Comparison of ENCODE assay signal across 27 cellular contexts in the genomic region with DNA sequence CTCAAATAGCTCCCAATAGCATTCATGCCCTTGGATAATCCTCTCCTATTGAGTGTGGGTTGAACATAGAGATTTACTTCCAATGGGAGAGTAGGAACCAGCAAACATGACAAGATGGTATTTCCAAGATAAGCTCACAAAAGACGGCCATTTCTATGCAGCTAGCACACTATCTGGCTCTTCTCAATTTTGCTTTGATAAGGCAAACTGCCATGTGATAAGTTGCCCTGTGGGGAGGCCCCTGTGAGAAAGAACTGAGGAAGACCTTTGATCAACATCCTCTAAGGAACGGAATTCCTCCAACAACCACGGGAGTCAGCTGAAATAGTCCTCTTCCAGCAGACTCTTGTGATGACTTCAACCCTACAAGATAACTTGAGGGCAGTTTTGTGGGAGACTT.
"Had no signal": no experiment of that assay in that cellular context is flagged by ENCODE, and none has a peak within 500 bp of the region (broad histone marks: within the 10 kb centered on the region; RNA-seq: fewer than 3 reads in every experiment).

No MANE protein-coding gene starts in this region.

- H3K9me3 ChIP-seq: lower lobe of right lung, mucosa of descending colon, prostate gland, sigmoid colon, testis had no signal

- H3K4me3 ChIP-seq: dorsolateral prefrontal cortex, gastroesophageal sphincter, heart right ventricle, lower lobe of right lung, mucosa of descending colon, prostate gland, right atrium auricular region, sigmoid colon, testis, tibial artery had no signal

- H3K4me1 Mint-ChIP-seq: mesothelial cell of epicardium; naive B cell; neural crest cell; stimulated activated effector memory CD8-positive, alpha-beta T cell treated with anti-CD3 and anti-CD28 coated beads, Interleukin-12 subunit alpha, Interleukin-12 subunit beta, amount 100 ng/mL, for 72 hours had no signal

- H3K4me3 Mint-ChIP-seq: mesothelial cell of epicardium; naive B cell; natural killer cell treated with Interleukin-12 subunit alpha and Interleukin-12 subunit beta and Interleukin-15 and Interleukin-18, amount 100 ng/mL, for 72 hours; neural crest cell; stimulated activated effector memory CD8-positive, alpha-beta T cell treated with anti-CD3 and anti-CD28 coated beads, Interleukin-12 subunit alpha, Interleukin-12 subunit beta, amount 100 ng/mL, for 72 hours; type B pancreatic cell had no signal

- H3K4me1 ChIP-seq: gastroesophageal sphincter, heart right ventricle, lower lobe of right lung, prostate gland, right atrium auricular region, sigmoid colon, testis, tibial artery had no signal

- DNase-seq: dorsolateral prefrontal cortex; effector CD4-positive, alpha-beta T cell; foreskin keratinocyte; heart right ventricle; hypothalamus; left ventricle myocardium superior; lower lobe of right lung; mucosa of descending colon; naive B cell; nucleus accumbens; sigmoid colon; stimulated activated CD4-positive, alpha-beta T cell treated with anti-CD3 and anti-CD28 coated beads, Interleukin-2, amount 100 ng/mL, for 24 hours; stimulated activated CD4-positive, alpha-beta T cell treated with anti-CD3 and anti-CD28 coated beads, Interleukin-4, amount 100 ng/mL, for 24 hours; stimulated activated naive CD8-positive, alpha-beta T cell treated with anti-CD3 and anti-CD28 coated beads, Interleukin-15, Interleukin-2, amounts not matched to agents 100 U/mL and 50 U/mL, for 24 hours; substantia nigra; testis; tibial artery had no signal

- H3K36me3 ChIP-seq: gastroesophageal sphincter, heart right ventricle, lower lobe of right lung, prostate gland, right atrium auricular region, sigmoid colon, tibial artery had no signal

- H3K27me3 ChIP-seq: gastroesophageal sphincter, right atrium auricular region, sigmoid colon, testis, tibial artery had no signal

- H3K36me3 Mint-ChIP-seq: naive B cell; stimulated activated effector memory CD8-positive, alpha-beta T cell treated with anti-CD3 and anti-CD28 coated beads, Interleukin-12 subunit alpha, Interleukin-12 subunit beta, amount 100 ng/mL, for 72 hours; type B pancreatic cell had no signal

- H3K9me3 Mint-ChIP-seq: neural crest cell; stimulated activated effector memory CD8-positive, alpha-beta T cell treated with anti-CD3 and anti-CD28 coated beads, Interleukin-12 subunit alpha, Interleukin-12 subunit beta, amount 100 ng/mL, for 72 hours; type B pancreatic cell had no signal

- ATAC-seq: esophagus mucosa; foreskin keratinocyte; gastroesophageal sphincter; heart right ventricle; left ventricle myocardium superior; lower lobe of right lung; mucosa of descending colon; natural killer cell treated with Interleukin-12 subunit alpha and Interleukin-12 subunit beta and Interleukin-15 and Interleukin-18, amount 100 ng/mL, for 72 hours; stimulated activated effector memory CD8-positive, alpha-beta T cell treated with anti-CD3 and anti-CD28 coated beads, Interleukin-12 subunit alpha, Interleukin-12 subunit beta, amount 100 ng/mL, for 72 hours; stimulated activated naive CD8-positive, alpha-beta T cell treated with anti-CD3 and anti-CD28 coated beads, Interleukin-15, Interleukin-2, amounts not matched to agents 100 U/mL and 50 U/mL, for 24 hours had no signal

- H3K27ac Mint-ChIP-seq: mesothelial cell of epicardium; naive B cell; natural killer cell treated with Interleukin-12 subunit alpha and Interleukin-12 subunit beta and Interleukin-15 and Interleukin-18, amount 100 ng/mL, for 72 hours; stimulated activated effector memory CD8-positive, alpha-beta T cell treated with anti-CD3 and anti-CD28 coated beads, Interleukin-12 subunit alpha, Interleukin-12 subunit beta, amount 100 ng/mL, for 72 hours; type B pancreatic cell had no signal

- H3K27ac ChIP-seq: dorsolateral prefrontal cortex, epithelial cell of prostate, foreskin keratinocyte, gastroesophageal sphincter, heart right ventricle, lower lobe of right lung, prostate gland, right atrium auricular region, sigmoid colon, testis, tibial artery had no signal
